ENCODE assay signal across 12 cellular contexts in the genomic region with DNA sequence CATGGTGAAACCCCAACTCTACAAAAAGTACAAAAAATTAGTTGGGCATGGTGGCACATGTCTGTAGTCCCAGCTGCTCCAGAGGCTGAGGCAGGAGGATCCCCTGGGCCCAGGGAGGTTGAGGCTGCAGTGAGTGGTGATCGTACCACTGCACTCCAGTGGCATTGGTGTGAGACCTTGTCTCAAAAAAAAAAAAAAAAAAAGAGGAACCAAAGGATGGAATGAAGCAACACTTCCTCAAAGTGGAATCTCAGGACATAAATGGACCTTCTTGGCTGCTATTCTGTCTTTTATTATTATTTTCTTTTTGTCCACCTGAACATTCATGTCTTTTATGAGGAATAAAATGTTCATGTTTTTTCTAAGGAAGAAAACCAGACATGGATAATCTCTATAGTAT.
"Had no signal": no experiment of that assay in that cellular context is flagged by ENCODE, and none has a peak within 500 bp of the region (broad histone marks: within the 10 kb centered on the region; RNA-seq: fewer than 3 reads in every experiment).

No MANE protein-coding gene starts in this region.

- H3K27me3 Mint-ChIP-seq: activated CD4-positive, alpha-beta T cell treated with anti-CD3 and anti-CD28 coated beads, Interleukin-2, amount 10 ng/mL, durations not matched to agents 24 days and 14 days; activated naive CD8-positive, alpha-beta T cell treated with anti-CD3 and anti-CD28 coated beads, Interleukin-2, amount 50 U/mL, for 24 hours; naive thymus-derived CD8-positive, alpha-beta T cell; stimulated activated memory B cell treated with anti-CD40 and anti-IgM and Interleukin-4, amounts not matched to agents 10 μg/mL and 1 μg/mL and 100 μg/mL, for 72 hours had no signal

- DNase-seq: activated CD4-positive, alpha-beta T cell treated with anti-CD3 and anti-CD28 coated beads, Interleukin-2, amount 10 ng/mL, durations not matched to agents 24 days and 14 days; activated naive CD4-positive, alpha-beta T cell treated with Interleukin-2 at 50 U/mL for 16 hours; activated naive CD8-positive, alpha-beta T cell treated with anti-CD3 and anti-CD28 coated beads, Interleukin-2, amount 50 U/mL, for 24 hours; dorsolateral prefrontal cortex; left colon; naive thymus-derived CD8-positive, alpha-beta T cell; posterior cingulate gyrus; right cardiac atrium; substantia nigra had no signal

- H3K4me1 Mint-ChIP-seq: activated CD4-positive, alpha-beta T cell treated with anti-CD3 and anti-CD28 coated beads, Interleukin-2, amount 10 ng/mL, durations not matched to agents 24 days and 14 days; activated naive CD8-positive, alpha-beta T cell treated with anti-CD3 and anti-CD28 coated beads, Interleukin-2, amount 50 U/mL, for 24 hours; stimulated activated memory B cell treated with anti-CD40 and anti-IgM and Interleukin-4, amounts not matched to agents 10 μg/mL and 1 μg/mL and 100 μg/mL, for 72 hours; WTC11 had no signal

- H3K36me3 Mint-ChIP-seq: naive thymus-derived CD8-positive, alpha-beta T cell; WTC11 had no signal

- H3K9me3 Mint-ChIP-seq: activated CD4-positive, alpha-beta T cell treated with anti-CD3 and anti-CD28 coated beads, Interleukin-2, amount 10 ng/mL, durations not matched to agents 24 days and 14 days; activated naive CD8-positive, alpha-beta T cell treated with anti-CD3 and anti-CD28 coated beads, Interleukin-2, amount 50 U/mL, for 24 hours; naive thymus-derived CD8-positive, alpha-beta T cell; stimulated activated memory B cell treated with anti-CD40 and anti-IgM and Interleukin-4, amounts not matched to agents 10 μg/mL and 1 μg/mL and 100 μg/mL, for 72 hours; WTC11 had no signal

- H3K27ac Mint-ChIP-seq: activated CD4-positive, alpha-beta T cell treated with anti-CD3 and anti-CD28 coated beads, Interleukin-2, amount 10 ng/mL, durations not matched to agents 24 days and 14 days; activated naive CD8-positive, alpha-beta T cell treated with anti-CD3 and anti-CD28 coated beads, Interleukin-2, amount 50 U/mL, for 24 hours; naive thymus-derived CD8-positive, alpha-beta T cell; stimulated activated memory B cell treated with anti-CD40 and anti-IgM and Interleukin-4, amounts not matched to agents 10 μg/mL and 1 μg/mL and 100 μg/mL, for 72 hours; WTC11 had no signal

- H3K4me3 Mint-ChIP-seq: activated CD4-positive, alpha-beta T cell treated with anti-CD3 and anti-CD28 coated beads, Interleukin-2, amount 10 ng/mL, durations not matched to agents 24 days and 14 days; activated naive CD8-positive, alpha-beta T cell treated with anti-CD3 and anti-CD28 coated beads, Interleukin-2, amount 50 U/mL, for 24 hours; naive thymus-derived CD8-positive, alpha-beta T cell; stimulated activated memory B cell treated with anti-CD40 and anti-IgM and Interleukin-4, amounts not matched to agents 10 μg/mL and 1 μg/mL and 100 μg/mL, for 72 hours; WTC11 had no signal

- ATAC-seq: activated naive CD8-positive, alpha-beta T cell treated with anti-CD3 and anti-CD28 coated beads, Interleukin-2, amount 50 U/mL, for 24 hours; esophagus mucosa; left colon; naive thymus-derived CD8-positive, alpha-beta T cell; right cardiac atrium; stimulated activated memory B cell treated with anti-CD40 and anti-IgM and Interleukin-4, amounts not matched to agents 10 μg/mL and 1 μg/mL and 100 μg/mL, for 72 hours; WTC11 had no signal
